Comparison of ENCODE assay signal across 1 cellular context in the genomic region with DNA sequence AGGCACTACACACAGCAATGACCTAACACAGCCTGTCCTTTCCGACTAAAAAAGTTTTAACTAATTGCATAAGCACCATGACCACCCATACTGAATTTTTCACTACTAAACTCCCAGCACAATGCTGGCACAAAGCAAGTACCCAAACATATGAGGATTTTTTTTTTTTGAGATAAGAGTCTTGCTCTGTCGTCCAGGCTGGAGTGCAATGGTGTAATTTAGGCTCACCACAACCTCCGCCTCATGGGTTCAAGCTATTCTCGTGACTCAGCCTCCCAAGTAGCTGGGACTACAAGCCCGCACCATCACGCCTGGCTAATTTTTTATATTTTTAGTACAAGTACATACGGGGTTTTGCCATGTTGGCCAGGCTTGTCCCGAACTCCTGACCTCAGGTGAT.
TF ChIP-seq lines count a peak whose summit lies in the region.

No MANE protein-coding gene starts in this region.

TF ChIP-seq in A549, 52 proteins besides CTCF, POLR2A, EP300 and RAD21 (continued from another document):
- TF ChIP-seq, protein P1, sequence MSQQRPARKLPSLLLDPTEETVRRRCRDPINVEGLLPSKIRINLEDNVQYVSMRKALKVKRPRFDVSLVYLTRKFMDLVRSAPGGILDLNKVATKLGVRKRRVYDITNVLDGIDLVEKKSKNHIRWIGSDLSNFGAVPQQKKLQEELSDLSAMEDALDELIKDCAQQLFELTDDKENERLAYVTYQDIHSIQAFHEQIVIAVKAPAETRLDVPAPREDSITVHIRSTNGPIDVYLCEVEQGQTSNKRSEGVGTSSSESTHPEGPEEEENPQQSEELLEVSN (IDR thresholded peaks at IDR 0.05; ENCODE audit: borderline replicate concordance, low read depth) = no peak
- TF ChIP-seq RNF2 (IDR thresholded peaks at IDR 0.05; ENCODE audit: borderline replicate concordance, low read depth) (no peak), RFX5 (IDR thresholded peaks at IDR 0.05) (no peak), CHD4 (IDR thresholded peaks at IDR 0.05; ENCODE audit: borderline replicate concordance) (no peak)
